In the genomic region with DNA sequence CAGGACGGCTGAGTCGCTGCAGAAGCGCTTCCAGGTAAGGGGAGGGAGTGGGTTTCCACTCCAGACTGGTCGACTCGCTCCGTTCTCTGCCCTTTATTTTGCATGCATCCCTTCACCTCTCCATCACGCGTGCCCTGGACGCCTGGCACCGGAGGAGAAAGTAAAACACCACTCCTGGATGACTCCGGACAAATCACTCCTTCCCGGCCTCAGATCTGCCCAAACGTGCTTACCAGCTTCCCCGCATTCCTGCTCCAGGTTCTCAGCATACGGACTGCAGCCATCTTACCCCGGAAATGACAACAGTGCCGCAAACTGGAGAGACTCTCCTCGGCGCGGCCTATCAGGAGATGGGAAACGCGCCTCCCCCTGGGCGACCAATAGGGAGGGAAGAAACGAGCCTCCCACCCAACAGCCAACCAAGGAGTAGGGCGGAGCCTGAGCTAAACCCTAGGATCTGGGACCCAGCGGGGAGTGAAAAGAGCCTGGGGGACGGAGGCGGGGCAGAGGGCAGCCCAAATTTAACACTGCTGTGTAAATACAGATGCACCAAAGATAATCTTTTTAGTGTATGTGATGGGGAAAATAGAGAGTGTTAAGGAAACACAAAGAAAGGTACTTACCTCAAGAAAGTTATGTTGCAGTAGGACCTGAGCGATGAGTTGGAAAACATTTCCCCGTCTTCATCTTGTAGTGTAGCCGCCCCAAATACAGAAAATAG, we compare ENCODE assay signal across 8 cellular contexts.
DNase-seq lines count a peak whose midpoint lies in the region; ATAC-seq and TF ChIP-seq lines count a peak whose summit lies in the region.

A gene (minus strand): TSS at position 298 of the 721 bp plus-strand sequence. CDS start 14 bp downstream, at position 284.

- no peaks in the 10 kb centered on the region for H3K36me3 ChIP-seq in OCI-LY3 (replicated peaks; ENCODE audit: low read depth, low read length)

- H3K79me2 ChIP-seq in OCI-LY3 (ENCODE audit: low read length), result peaks cover 6% of the 10 kb centered on the region

- H3K4me1 ChIP-seq in OCI-LY3 (ENCODE audit: low read length), result peaks cover 9% of the 10 kb centered on the region; the same call in 1 of the 2 replicates

- DNase-seq in DMS 273 (lab: John Stamatoyannopoulos, UW; ENCODE audit: unreplicated experiment) (peak; percentile 99), HuH-7 (ENCODE audit: low spot score) (peak; percentile 92), epithelial cell of esophagus (ENCODE audit: low read depth) (peak; percentile 98), middle frontal gyrus (ENCODE audit: extremely low spot score, low spot score) (peak; percentile 96)
- DNase-seq in activated CD8-positive, alpha-beta memory T cell treated with anti-CD3 and anti-CD28 coated beads, Interleukin-2, amount 50 U/mL, for 48 hours, result peak; percentile 90
- DNase-seq in stimulated activated CD8-positive, alpha-beta memory T cell treated with anti-CD3 and anti-CD28 coated beads, Interleukin-2, amount 100 ng/mL, for 48 hours (ENCODE audit: low read depth in 2 of 2), result peak; percentile 87 to 88

- no peaks in the 10 kb centered on the region for H4K20me1 ChIP-seq in OCI-LY3 (ENCODE audit: insufficient read depth, low read length)

- H3K4me2 ChIP-seq in OCI-LY3 (ENCODE audit: low read length), result peak within 1 kb of the TSS; percentile 77

- ATAC-seq in GM21526 (IDR thresholded peaks at IDR 0.05; ENCODE audit: low FRiP score, unreplicated experiment), result peak; percentile 100

- H3K9me3 ChIP-seq in OCI-LY3 (ENCODE audit: insufficient read depth, low read length), result no peaks in the 10 kb centered on the region

- H3K4me3 ChIP-seq in OCI-LY3 (ENCODE audit: low read length), result peak within 1 kb of the TSS; percentile 95
- H3K4me3 ChIP-seq in epithelial cell of esophagus (ENCODE audit: low read length), result peak within 1 kb of the TSS; percentile 70

- no peaks in the 10 kb centered on the region for H3K27me3 ChIP-seq in OCI-LY3 (ENCODE audit: low read depth, low read length)

- H3K9ac ChIP-seq in OCI-LY3 (ENCODE audit: low read length), result peak within 1 kb of the TSS; percentile 83

- TF ChIP-seq CTCF in OCI-LY3 (IDR thresholded peaks at IDR 0.05; ENCODE audit: low read depth, low read length), result no peak
- no peak for TF ChIP-seq CTCF in epithelial cell of esophagus (IDR thresholded peaks at IDR 0.05; ENCODE audit: insufficient read depth, low read depth, low read length, missing control alignments)

- peak within 1 kb of the TSS; percentile 88 for H2AFZ ChIP-seq in OCI-LY3 (ENCODE audit: low read depth, low read length)

- H3K27ac ChIP-seq in OCI-LY3 (ENCODE audit: low read length), result no peak within 1 kb of the TSS
